Comparison of ENCODE assay signal across 16 cellular contexts in the genomic region with DNA sequence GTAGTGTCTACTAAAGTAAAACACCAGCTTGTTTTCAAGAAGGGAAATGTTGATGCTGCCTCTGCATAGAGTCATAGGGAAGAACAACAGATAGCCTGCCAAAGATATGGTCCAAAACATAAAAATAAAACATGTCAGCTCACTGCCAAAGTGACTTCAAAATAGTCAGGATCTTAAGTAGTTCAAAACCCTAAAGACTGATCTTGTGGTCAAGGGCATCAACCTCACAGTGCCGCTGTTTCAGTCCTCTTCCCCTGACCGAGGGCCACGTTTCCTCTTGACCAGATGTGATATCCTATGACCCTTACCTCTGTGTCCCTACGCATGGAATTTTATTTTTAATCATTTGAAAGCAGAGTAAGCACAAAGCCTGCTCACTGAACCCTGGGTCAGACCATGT.
"Had no signal": no experiment of that assay in that cellular context is flagged by ENCODE, and none has a peak within 500 bp of the region (broad histone marks: within the 10 kb centered on the region; RNA-seq: fewer than 3 reads in every experiment).

No MANE protein-coding gene starts in this region.

- H3K4me3 ChIP-seq: esophagus squamous epithelium, skin epidermis had no signal

- H3K36me3 ChIP-seq: esophagus squamous epithelium had no signal

- DNase-seq: activated CD4-positive, alpha-beta T cell treated with anti-CD3 and anti-CD28 coated beads, Interleukin-2, amount 10 ng/mL, durations not matched to agents 24 days and 14 days; activated CD8-positive, alpha-beta T cell treated with anti-CD3 and anti-CD28 coated beads for 36 hours; activated effector memory CD4-positive, alpha-beta T cell treated with Interleukin-2 at 50 U/mL for 16 hours; activated naive CD4-positive, alpha-beta T cell treated with anti-CD3 and anti-CD28 coated beads, Interleukin-2, amount 10 ng/mL, durations not matched to agents 7 days and 5 days; activated naive CD8-positive, alpha-beta T cell treated with anti-CD3 and anti-CD28 coated beads, Interleukin-2, amount 50 U/mL, for 24 hours; activated T-cell treated with anti-CD3 and anti-CD28 coated beads, Interleukin-2, amount 50 U/mL, for 4 hours; aorta; cortex of kidney; effector CD8-positive, alpha-beta T cell; esophagus squamous epithelium; hypothalamus; retina; stimulated activated CD4-positive, alpha-beta T cell treated with anti-CD3 and anti-CD28 coated beads, Interleukin-4, amount 100 ng/mL, for 1 hour; stimulated activated naive CD8-positive, alpha-beta T cell treated with anti-CD3 and anti-CD28 coated beads, Interleukin-15, amount 100 ng/mL, for 72 hours; trophoblast cell had no signal

- ATAC-seq: activated CD8-positive, alpha-beta T cell treated with anti-CD3 and anti-CD28 coated beads for 36 hours; activated naive CD8-positive, alpha-beta T cell treated with anti-CD3 and anti-CD28 coated beads, Interleukin-2, amount 50 U/mL, for 24 hours; activated T-cell treated with anti-CD3 and anti-CD28 coated beads, Interleukin-2, amount 50 U/mL, for 4 hours; stimulated activated naive CD8-positive, alpha-beta T cell treated with anti-CD3 and anti-CD28 coated beads, Interleukin-15, amount 100 ng/mL, for 72 hours had no signal

- H3K27me3 ChIP-seq: esophagus squamous epithelium had no signal

- H3K9me3 ChIP-seq: esophagus squamous epithelium had no signal

- H3K27ac ChIP-seq: esophagus squamous epithelium had no signal
